In the genomic region with DNA sequence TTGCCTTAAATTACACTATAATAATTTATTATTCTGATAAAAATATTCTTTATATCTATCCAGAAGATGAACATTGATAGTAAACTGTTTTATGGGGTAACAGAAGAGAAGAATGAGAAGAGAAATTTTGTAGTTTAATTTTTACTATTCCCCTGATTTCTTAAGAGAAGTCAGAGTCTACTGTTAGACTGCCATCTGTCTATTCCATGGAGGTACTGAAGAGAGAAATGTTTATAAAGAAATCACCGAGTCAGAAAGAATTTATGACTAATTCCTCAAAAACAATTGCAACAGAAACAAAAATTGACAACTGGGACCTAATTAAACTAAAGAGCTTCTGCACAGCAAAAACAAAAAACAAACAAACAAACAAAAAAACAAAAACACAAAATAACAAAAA, we compare ENCODE assay signal across 7 cellular contexts.
A peak's percentile ranks its signal among the peaks of the same experiment; 100 is the strongest.
DNase-seq lines count a peak whose midpoint lies in the region; ATAC-seq, FAIRE-seq and TF ChIP-seq lines count a peak whose summit lies in the region.

No MANE protein-coding gene starts in this region.

- H2AFZ ChIP-seq in OCI-LY3 (ENCODE audit: low read depth, low read length) = no peak overlapping the region

- H3K4me1 ChIP-seq in OCI-LY3 (ENCODE audit: low read length) = no peaks in the 10 kb centered on the region

- H3K79me2 ChIP-seq in OCI-LY3 (ENCODE audit: low read length) = no peaks in the 10 kb centered on the region

- peaks cover 12% of the 10 kb centered on the region for H3K36me3 ChIP-seq in OCI-LY3 (replicated peaks; ENCODE audit: low read depth, low read length)

- ATAC-seq in HG03439 (IDR thresholded peaks at IDR 0.05; ENCODE audit: unreplicated experiment) = no peak

- peak; percentile 25; the same call in 1 of the 2 replicates for TF ChIP-seq CTCF in OCI-LY3 (IDR thresholded peaks at IDR 0.05; ENCODE audit: low read depth, low read length)
- TF ChIP-seq CTCF in epithelial cell of esophagus (IDR thresholded peaks at IDR 0.05; ENCODE audit: insufficient read depth, low read depth, low read length, missing control alignments) = peak; percentile 35

- H3K4me3 ChIP-seq in OCI-LY3 (ENCODE audit: low read length) (no peak overlapping the region), epithelial cell of esophagus (ENCODE audit: low read length) (no peak overlapping the region)

- no peaks in the 10 kb centered on the region for H3K9me3 ChIP-seq in OCI-LY3 (ENCODE audit: insufficient read depth, low read length)

- DNase-seq in GM19239 (ENCODE audit: insufficient read length, low spot score) = no peak
- peak; percentile 33 for DNase-seq in epithelial cell of esophagus (ENCODE audit: low read depth)
- peak; percentile 7 for DNase-seq in pons (ENCODE audit: low spot score)
- DNase-seq in activated CD8-positive, alpha-beta memory T cell treated with anti-CD3 and anti-CD28 coated beads, Interleukin-2, amount 50 U/mL, for 48 hours = no peak
- no peak for DNase-seq in NOMO-1 (lab: John Stamatoyannopoulos, UW; ENCODE audit: unreplicated experiment in 2 of 2)

- H3K9ac ChIP-seq in OCI-LY3 (ENCODE audit: low read length) = no peak overlapping the region

- no peak overlapping the region for H3K4me2 ChIP-seq in OCI-LY3 (ENCODE audit: low read length)

- H3K27ac ChIP-seq in OCI-LY3 (ENCODE audit: low read length) = no peak overlapping the region

- no peaks in the 10 kb centered on the region for H3K27me3 ChIP-seq in OCI-LY3 (ENCODE audit: low read depth, low read length)

- peaks cover 4% of the 10 kb centered on the region; the same call in 1 of the 2 replicates for H4K20me1 ChIP-seq in OCI-LY3 (ENCODE audit: insufficient read depth, low read length)

- peak; percentile 37 for FAIRE-seq in GM19239 (lab: Jason Lieb, UNC)

Comparison
In these comparisons a context has a peak if more than half of its experiments do, and no peak if none do; other contexts are left out.
1. DNase-seq: peak in epithelial cell of esophagus (single experiment) and pons (single experiment); none in GM19239 (single experiment), activated CD8-positive, alpha-beta memory T cell treated with anti-CD3 and anti-CD28 coated beads, Interleukin-2, amount 50 U/mL, for 48 hours (single experiment) and NOMO-1 (0 of 2).